20 cellular contexts compared by ENCODE assay signal in genomic region chr21:45506241-45506817, GRCh38. TPM values are rescaled to one million over a fixed set of nuclear protein-coding genes. Genes with fewer than 3 reads are reported as not detected.
DNase-seq lines count a peak whose midpoint lies in the region; ATAC-seq, FAIRE-seq and TF ChIP-seq lines count a peak whose summit lies in the region.
"Had no signal": no experiment of that assay in that cellular context is flagged by ENCODE, and none has a peak within 500 bp of the region (broad histone marks: within the 10 kb centered on the region; RNA-seq: fewer than 3 reads in every experiment).

No MANE protein-coding gene starts in this region.

- 17 to 76% methylated on average over 22 of the region's 22 CpGs for WGBS in sigmoid colon, 2 donors
- WGBS in gastroesophageal sphincter (ENCODE audit: low coverage in 1 of 2), 2 donors: 24 to 91% methylated on average over 5 to 9 of the region's 22 CpGs

- H3K36me3 ChIP-seq in kidney (ENCODE audit: control insufficient read depth in 1 of 2, insufficient read depth in 2 of 2, low read length in 2 of 2) (peaks cover under 1% of the 10 kb centered on the region in 2 donors), sigmoid colon (peaks cover 0 to 32% (median 2%) of the 10 kb centered on the region in 4 donors), gastroesophageal sphincter (peaks cover 0 to 60% of the 10 kb centered on the region in 2 donors)
- H3K36me3 ChIP-seq: colonic mucosa had no signal

- TF ChIP-seq POLR2A in sigmoid colon (IDR thresholded peaks at IDR 0.05): no peak
- TF ChIP-seq POLR2A in erythroblast (IDR thresholded peaks at IDR 0.05; ENCODE audit: low read length): no peak
- no peak for TF ChIP-seq POLR2A in gastroesophageal sphincter (IDR thresholded peaks at IDR 0.05)

- intact Hi-C loops in kidney (cut with DNase I): no loop called here
- intact Hi-C loops in sigmoid colon (cut with DNase I): no loop called here

- no peak overlapping the region for H3K9ac ChIP-seq in kidney (ENCODE audit: low read length in 2 of 2)

- ATAC-seq in gastroesophageal sphincter: no peak
- ATAC-seq: body of pancreas; stimulated activated effector memory CD8-positive, alpha-beta T cell treated with anti-CD3 and anti-CD28 coated beads, Interleukin-12 subunit alpha, Interleukin-12 subunit beta, amount 100 ng/mL, for 72 hours; T-cell had no signal

- H3K4me1 ChIP-seq in kidney (ENCODE audit: control insufficient read depth in 1 of 2, insufficient read depth in 1 of 2, low read depth in 1 of 2, low read length in 2 of 2): no peaks in the 10 kb centered on the region
- no peaks in the 10 kb centered on the region for H3K4me1 ChIP-seq in sigmoid colon
- no peaks in the 10 kb centered on the region for H3K4me1 ChIP-seq in gastroesophageal sphincter
- H3K4me1 ChIP-seq: body of pancreas, colonic mucosa, tibial nerve had no signal

- peak overlapping the region; percentile 8; the same call in 1 of the 2 replicates for H3K27ac ChIP-seq in VCaP
- H3K27ac ChIP-seq in kidney (ENCODE audit: low read depth in 2 of 2, low read length in 2 of 2): no peak overlapping the region
- H3K27ac ChIP-seq in sigmoid colon: no peak overlapping the region
- no peak overlapping the region for H3K27ac ChIP-seq in substantia nigra (ENCODE audit: low read depth, low read length, poor library complexity, severe bottlenecking)
- no peak overlapping the region for H3K27ac ChIP-seq in gastroesophageal sphincter
- H3K27ac ChIP-seq: body of pancreas, colonic mucosa, tibial nerve had no signal

- H3K4me3 ChIP-seq in kidney (ENCODE audit: low read length in 2 of 2) (no peak overlapping the region), sigmoid colon (no peak overlapping the region), gastroesophageal sphincter (no peak overlapping the region)
- H3K4me3 ChIP-seq: body of pancreas, colonic mucosa, tibial nerve had no signal

- TF ChIP-seq CTCF in VCaP (conservative IDR thresholded peaks at IDR 0.05): no peak
- TF ChIP-seq CTCF in kidney (IDR thresholded peaks at IDR 0.05; ENCODE audit: borderline replicate concordance, extremely low read depth, insufficient read depth): no peak
- no peak for TF ChIP-seq CTCF in sigmoid colon (IDR thresholded peaks at IDR 0.05)
- no peak for TF ChIP-seq CTCF in gastroesophageal sphincter (IDR thresholded peaks at IDR 0.05)

- peak; percentile 32 for DNase-seq in NCI-H82 (lab: John Stamatoyannopoulos, UW)
- DNase-seq in NCI-H82 treated with DMSO at 0.1 percent for 48 hours (lab: John Stamatoyannopoulos, UW; ENCODE audit: unreplicated experiment): no peak
- DNase-seq in kidney: peak; percentile 65
- DNase-seq in sigmoid colon: peak; percentile 47
- no peak for DNase-seq in substantia nigra (lab: John Stamatoyannopoulos, UW)
- no peak for DNase-seq in erythroblast (lab: John Stamatoyannopoulos, UW)
- DNase-seq: 8988T; activated CD4-positive, alpha-beta memory T cell treated with anti-CD3 and anti-CD28 coated beads for 36 hours; activated naive CD4-positive, alpha-beta T cell treated with anti-CD3 and anti-CD28 coated beads, Interleukin-2, amount 50 U/mL, for 16 hours; activated T-cell treated with anti-CD3 and anti-CD28 coated beads, Interleukin-2, amount 50 U/mL, for 48 hours; Calu3; colonic mucosa; EL; SHP77; T-cell had no signal

- FAIRE-seq in kidney (lab: Jason Lieb, UNC): no peak

- no peak for TF ChIP-seq EP300 in sigmoid colon (IDR thresholded peaks at IDR 0.05)
- TF ChIP-seq EP300 in gastroesophageal sphincter (IDR thresholded peaks at IDR 0.05): no peak

- H3K9me3 ChIP-seq in kidney (ENCODE audit: control insufficient read depth in 1 of 2, low read length in 2 of 2) (no peaks in the 10 kb centered on the region), sigmoid colon (no peaks in the 10 kb centered on the region), gastroesophageal sphincter (no peaks in the 10 kb centered on the region)
- H3K9me3 ChIP-seq: body of pancreas, colonic mucosa, tibial nerve had no signal

- no peaks in the 10 kb centered on the region for H3K27me3 ChIP-seq in sigmoid colon
- no peaks in the 10 kb centered on the region for H3K27me3 ChIP-seq in gastroesophageal sphincter
- H3K27me3 ChIP-seq: body of pancreas, tibial nerve had no signal

RNA-seq across cellular contexts. Expression of gene SLC19A1, which starts 35.9 kb away (rescaled TPM):
- 7.2 TPM for total RNA-seq in kidney
- polyA plus RNA-seq in kidney (ENCODE audit: insufficient read depth, low read depth, low replicate concordance): 5.1 TPM
- total RNA-seq in sigmoid colon: 1 to 10 TPM; 2.1 to 6.4 (median 2.5) TPM
- 10 to 100 TPM in 1 of 3 donors, 1 to 10 TPM in 2; 1.8 to 10.7 (median 3.2) TPM for polyA plus RNA-seq in sigmoid colon
- total RNA-seq in gastroesophageal sphincter: 1 to 10 TPM; 1.5 to 8.6 (median 5.3) TPM

Comparison
In these comparisons a context has a peak if more than half of its experiments do, and no peak if none do; other contexts are left out.
1. DNase-seq: peak in NCI-H82 (single experiment), kidney (single experiment) and sigmoid colon (single experiment); none in NCI-H82 treated with DMSO at 0.1 percent for 48 hours (single experiment), substantia nigra (0 of 49) and erythroblast (0 of 2).